ENCODE assay signal across 12 cellular contexts in the genomic region with DNA sequence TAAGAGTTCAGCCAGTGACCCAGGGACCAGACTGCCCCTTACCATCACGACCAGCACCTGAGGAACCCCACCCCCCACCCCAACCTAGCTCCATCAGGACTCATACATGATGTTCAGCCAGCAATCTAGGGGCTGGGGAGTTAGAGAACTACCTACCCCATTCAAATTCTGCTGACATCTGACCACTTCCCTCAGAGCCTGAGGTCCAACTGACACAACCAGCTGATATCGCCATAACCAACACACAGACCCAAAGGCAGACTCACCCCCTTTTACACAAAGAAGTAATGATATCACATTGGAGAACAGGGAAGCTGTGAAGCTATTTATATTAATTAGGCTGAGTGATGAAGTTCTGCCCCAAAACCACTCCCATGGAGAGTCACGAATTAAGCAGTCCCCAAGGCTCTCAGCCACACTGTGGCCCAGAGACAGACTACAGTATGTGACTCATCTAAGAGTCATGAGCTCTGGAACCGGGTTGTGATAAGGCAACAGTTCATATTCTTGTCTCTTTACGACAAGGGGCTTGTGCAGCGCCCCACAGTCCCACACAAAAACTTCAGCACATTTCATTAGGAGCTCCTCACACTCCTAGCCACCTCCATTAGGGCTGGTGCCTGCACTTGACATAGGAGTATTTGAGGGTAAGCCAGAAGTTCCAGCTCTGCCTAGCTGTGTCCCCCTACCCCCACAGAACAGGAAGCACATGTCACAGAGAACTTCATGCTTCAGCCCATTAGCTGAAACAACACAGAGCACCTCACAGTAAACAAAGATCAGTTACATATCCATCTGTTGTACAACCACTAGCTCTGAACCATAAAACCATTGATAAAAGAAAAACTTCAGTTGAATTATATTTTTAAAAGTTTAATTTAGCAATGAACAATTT.
A peak's percentile ranks its signal among the peaks of the same experiment; 100 is the strongest.
DNase-seq lines count a peak whose midpoint lies in the region; ATAC-seq, FAIRE-seq and TF ChIP-seq lines count a peak whose summit lies in the region.
"Had no signal": no experiment of that assay in that cellular context is flagged by ENCODE, and none has a peak within 500 bp of the region (broad histone marks: within the 10 kb centered on the region; RNA-seq: fewer than 3 reads in every experiment).

No MANE protein-coding gene starts in this region.

- no peak overlapping the region for H3K4me3 Mint-ChIP-seq in MCF 10A (ENCODE audit: unreplicated experiment)
- no peak overlapping the region for H3K4me3 Mint-ChIP-seq in activated naive CD4-positive, alpha-beta T cell treated with anti-CD3 and anti-CD28 coated beads for 36 hours

- H3K27ac Mint-ChIP-seq in MCF 10A (ENCODE audit: low read depth, unreplicated experiment) = no peak overlapping the region
- no peak overlapping the region for H3K27ac Mint-ChIP-seq in activated naive CD4-positive, alpha-beta T cell treated with anti-CD3 and anti-CD28 coated beads for 36 hours

- peaks cover 0 to 15% of the 10 kb centered on the region in 2 donors for H3K27me3 ChIP-seq in breast epithelium
- no peaks in the 10 kb centered on the region for H3K27me3 ChIP-seq in fibroblast of lung (ENCODE audit: control insufficient read depth, insufficient read depth, low read length)
- H3K27me3 ChIP-seq: spleen had no signal

- H4K20me1 ChIP-seq in fibroblast of lung (ENCODE audit: control insufficient read depth, extremely low read depth, insufficient read depth, low read length) = no peaks in the 10 kb centered on the region

- H2AFZ ChIP-seq in fibroblast of lung (ENCODE audit: low read length) = no peak overlapping the region

- H3K9me3 ChIP-seq in breast epithelium (peaks cover 0 to 14% of the 10 kb centered on the region in 2 donors), fibroblast of lung (ENCODE audit: control insufficient read depth, insufficient read depth, low read depth, low read length) (no peaks in the 10 kb centered on the region)

- H3K4me2 ChIP-seq in fibroblast of lung (ENCODE audit: extremely low read depth, insufficient read depth, low read length) = peak overlapping the region; percentile 35

- POLR2A ChIA-PET in MCF 10A (lab: Yijun Ruan, JAX) = interaction anchor here (0.6 to 1.1 kb wide), 6 partner anchors 8 to 202 kb away, joined by 3 to 5 read pairs (median 3); no protein-coding TSS in a partner anchor

- CTCF ChIA-PET in MCF 10A (lab: Yijun Ruan, JAX) = interaction anchor here (0.6 to 1.2 kb wide), 6 partner anchors 13 to 1486 kb away, joined by 3 to 5 read pairs (median 4); no protein-coding TSS in a partner anchor
- CTCF ChIA-PET in activated naive CD4-positive, alpha-beta T cell treated with anti-CD3 and anti-CD28 coated beads for 36 hours (lab: Charles Lee) = no interaction called here

- H3K27ac ChIP-seq in breast epithelium = no peak overlapping the region
- H3K27ac ChIP-seq in fibroblast of lung (ENCODE audit: insufficient read depth, low read length) = no peak overlapping the region
- H3K27ac ChIP-seq: spleen had no signal

- no peaks in the 10 kb centered on the region for H3K27me3 Mint-ChIP-seq in MCF 10A (ENCODE audit: insufficient read depth, unreplicated experiment)
- H3K27me3 Mint-ChIP-seq in activated naive CD4-positive, alpha-beta T cell treated with anti-CD3 and anti-CD28 coated beads for 36 hours (ENCODE audit: low read depth) = no peaks in the 10 kb centered on the region

- intact Hi-C loops in MCF 10A (cut with micrococcal nuclease) = no loop called here
- intact Hi-C loops in breast epithelium (cut with DNase I; ENCODE audit: low total_unique reads) = no loop called here
- intact Hi-C loops in activated naive CD4-positive, alpha-beta T cell treated with anti-CD3 and anti-CD28 coated beads for 36 hours (cut with micrococcal nuclease) = no loop called here

- H3K9me3 Mint-ChIP-seq in MCF 10A (ENCODE audit: unreplicated experiment) = no peaks in the 10 kb centered on the region
- H3K9me3 Mint-ChIP-seq in activated naive CD4-positive, alpha-beta T cell treated with anti-CD3 and anti-CD28 coated beads for 36 hours = no peaks in the 10 kb centered on the region

- H3K36me3 Mint-ChIP-seq in MCF 10A (ENCODE audit: insufficient read depth, unreplicated experiment) = no peaks in the 10 kb centered on the region
- H3K36me3 Mint-ChIP-seq in activated naive CD4-positive, alpha-beta T cell treated with anti-CD3 and anti-CD28 coated beads for 36 hours (ENCODE audit: low read depth) = no peaks in the 10 kb centered on the region

- H3K4me1 ChIP-seq in breast epithelium (no peaks in the 10 kb centered on the region), fibroblast of lung (ENCODE audit: control insufficient read depth, extremely low read depth, insufficient read depth, low read length) (peaks cover 4% of the 10 kb centered on the region)
- H3K4me1 ChIP-seq: spleen had no signal

- ATAC-seq in HG03135 (IDR thresholded peaks at IDR 0.05; ENCODE audit: unreplicated experiment) = no peak
- ATAC-seq: GM12878 had no signal

- no peaks in the 10 kb centered on the region for H3K36me3 ChIP-seq in breast epithelium
- H3K36me3 ChIP-seq in fibroblast of lung (ENCODE audit: control insufficient read depth, insufficient read depth, low read length) = no peaks in the 10 kb centered on the region

- no peak overlapping the region for H3K4me3 ChIP-seq in breast epithelium
- no peak overlapping the region for H3K4me3 ChIP-seq in fibroblast of lung (replicated peaks in 1 of 4; ENCODE audit: control extremely low read depth in 1 of 4, insufficient read depth in 1 of 4, low read depth in 3 of 4, low read length in 4 of 4)
- H3K4me3 ChIP-seq: GM12878, spleen had no signal

- no peak for TF ChIP-seq POLR2A in breast epithelium (IDR thresholded peaks at IDR 0.05)

- DNase-seq in MCF 10A (ENCODE audit: unreplicated experiment) (peak; percentile 64), breast epithelium (ENCODE audit: low spot score in 2 of 2) (no peak), RPMI7951 (ENCODE audit: low read depth) (peak; percentile 84), fibroblast of lung (ENCODE audit: low read depth in 2 of 2) (peak; percentile 18 to 66), urothelium cell line (ENCODE audit: low spot score) (peak; percentile 40)
- DNase-seq in effector CD4-positive, alpha-beta T cell = no peak
- DNase-seq in activated naive CD4-positive, alpha-beta T cell treated with anti-CD3 and anti-CD28 coated beads for 36 hours = no peak
- DNase-seq: activated CD4-positive, alpha-beta T cell treated with anti-CD3 and anti-CD28 coated beads for 4 hours; NCI-H1105; spleen had no signal

- peaks cover 15% of the 10 kb centered on the region for H3K4me1 Mint-ChIP-seq in MCF 10A (ENCODE audit: insufficient read depth, unreplicated experiment)
- no peaks in the 10 kb centered on the region for H3K4me1 Mint-ChIP-seq in activated naive CD4-positive, alpha-beta T cell treated with anti-CD3 and anti-CD28 coated beads for 36 hours (ENCODE audit: low read depth)

- no peaks in the 10 kb centered on the region for H3K79me2 ChIP-seq in fibroblast of lung (ENCODE audit: control insufficient read depth, insufficient read depth, low read length)

- BruUV-seq in MCF 10A (replicated peaks; lab: Mats Ljungman, UMichigan) = no TSS peak

- no peak overlapping the region for H3K9ac ChIP-seq in fibroblast of lung (ENCODE audit: insufficient read depth, low read length)

- TF ChIP-seq CTCF in MCF 10A (IDR thresholded peaks at IDR 0.05; ENCODE audit: unreplicated experiment) = no peak
- no peak for TF ChIP-seq CTCF in breast epithelium (IDR thresholded peaks at IDR 0.05)
- TF ChIP-seq CTCF in fibroblast of lung (conservative IDR thresholded peaks at IDR 0.05 in 1 of 2, IDR thresholded peaks at IDR 0.05 in 1 of 2; ENCODE audit: low read depth in 1 of 2, low read length in 2 of 2) = no peak

- no peak for FAIRE-seq in urothelium cell line (lab: Jason Lieb, UNC)
- FAIRE-seq: GM12878 had no signal

Comparison
In these comparisons a context has a peak if more than half of its experiments do, and no peak if none do; other contexts are left out.
1. DNase-seq: peak in MCF 10A (single experiment), RPMI7951 (single experiment), fibroblast of lung (2 of 2) and urothelium cell line (single experiment); none in breast epithelium (0 of 2), effector CD4-positive, alpha-beta T cell (single experiment) and activated naive CD4-positive, alpha-beta T cell treated with anti-CD3 and anti-CD28 coated beads for 36 hours (single experiment).